ENCODE assay signal across 8 cellular contexts in genomic region chr11:120339394-120339890, GRCh38. TPM values are rescaled to one million over a fixed set of nuclear protein-coding genes. Genes with fewer than 3 reads are reported as not detected.
DNase-seq lines count a peak whose midpoint lies in the region; ATAC-seq, FAIRE-seq and TF ChIP-seq lines count a peak whose summit lies in the region.

No MANE protein-coding gene starts in this region.

- H3K27me3 ChIP-seq in hepatocyte, result no peaks in the 10 kb centered on the region

- no peak for TF ChIP-seq POLR2A in H54 (IDR thresholded peaks at IDR 0.05; ENCODE audit: low read depth, low read length)

- H3K4me1 ChIP-seq in hepatocyte (ENCODE audit: insufficient read depth), result peaks cover 28% of the 10 kb centered on the region

- peaks cover 78% of the 10 kb centered on the region for H3K79me2 ChIP-seq in hepatocyte

- FAIRE-seq in H54 (lab: Jason Lieb, UNC), result peak; percentile 61

- H3K4me2 ChIP-seq in hepatocyte, result peak overlapping the region; percentile 89

- H3K9me3 ChIP-seq in hepatocyte (ENCODE audit: low read depth), result no peaks in the 10 kb centered on the region

- TF ChIP-seq CTCF in WI38 (IDR thresholded peaks at IDR 0.05; ENCODE audit: low read depth, low read length), result no peak
- no peak for TF ChIP-seq CTCF in hepatocyte (IDR thresholded peaks at IDR 0.05; ENCODE audit: poor library complexity)

- DNase-seq in H54 (ENCODE audit: insufficient read length, low spot score) (no peak), hepatocyte (ENCODE audit: low spot score) (peak; percentile 18), skeletal muscle cell (ENCODE audit: low read depth) (no peak), activated gamma-delta T cell treated with Interleukin-2 at 50 U/mL for 16 hours (no peak), AG08395 (ENCODE audit: low spot score) (no peak)
- DNase-seq in stimulated activated CD4-positive, alpha-beta T cell treated with anti-CD3 and anti-CD28 coated beads, Interleukin-4, amount 100 ng/mL, for 4 hours, result no peak

- peak overlapping the region; percentile 86 for H3K4me3 ChIP-seq in WI38 (ENCODE audit: low read depth, low read length)
- peak overlapping the region; percentile 92 for H3K4me3 ChIP-seq in hepatocyte
- H3K4me3 ChIP-seq in skeletal muscle cell (ENCODE audit: low read depth, low read length), result peak overlapping the region; percentile 94

- H4K20me1 ChIP-seq in hepatocyte (ENCODE audit: insufficient read depth, poor library complexity, severe bottlenecking), result peaks cover 63% of the 10 kb centered on the region

- H3K36me3 ChIP-seq in hepatocyte (replicated peaks; ENCODE audit: insufficient read depth, low read depth), result no peaks in the 10 kb centered on the region

- ATAC-seq in HG03175 (IDR thresholded peaks at IDR 0.05; ENCODE audit: unreplicated experiment), result no peak

- no peaks in the 10 kb centered on the region for H3K9me2 ChIP-seq in hepatocyte (replicated peaks; ENCODE audit: insufficient read depth)

- 20% methylated on average over 6 of the region's 6 CpGs for WGBS in hepatocyte (ENCODE audit: low lambda C conversion rate, missing lambda C conversion rate)

- no peak overlapping the region for H2AFZ ChIP-seq in hepatocyte

- peak overlapping the region; percentile 99 for H3K27ac ChIP-seq in hepatocyte

RNA-seq across cellular contexts. Expression of gene ARHGEF12, which starts 3.2 kb away (rescaled TPM):
- total RNA-seq in hepatocyte, result 69.9 and 75.1 TPM in 2 replicates
- 21.2 and 22.9 TPM in 2 replicates for polyA plus RNA-seq in hepatocyte

RNA-seq across cellular contexts. Expression of gene TLCD5, which starts 14.3 kb away (rescaled TPM):
- total RNA-seq in hepatocyte, result 9.0 and 10.7 TPM in 2 replicates
- polyA plus RNA-seq in hepatocyte, result 8.7 and 10.3 TPM in 2 replicates
